17 cellular contexts compared by ENCODE assay signal in the genomic region with DNA sequence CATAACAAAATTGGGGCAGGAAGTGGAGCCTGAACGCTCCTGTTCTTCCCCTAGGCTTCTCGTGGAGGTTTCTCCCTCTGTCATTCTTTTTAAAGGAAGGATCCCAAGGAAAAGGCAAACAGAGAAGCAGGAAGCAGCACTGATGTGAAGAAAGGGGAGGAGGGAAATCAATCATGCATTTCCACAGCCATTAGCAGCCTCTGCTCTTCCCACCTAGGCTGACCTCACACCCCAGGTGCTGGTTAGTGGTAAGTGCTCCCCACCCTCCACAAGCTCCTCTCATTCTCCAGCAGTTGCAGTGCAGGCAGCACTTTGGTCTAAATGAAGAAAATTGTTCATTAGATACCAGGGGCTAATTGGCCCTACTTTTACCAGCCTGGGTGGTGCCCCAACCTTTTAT. TPM values are rescaled to one million over a fixed set of nuclear protein-coding genes. Genes with fewer than 3 reads are reported as not detected.
DNase-seq lines count a peak whose midpoint lies in the region; ATAC-seq and TF ChIP-seq lines count a peak whose summit lies in the region.
"Had no signal": no experiment of that assay in that cellular context is flagged by ENCODE, and none has a peak within 500 bp of the region (broad histone marks: within the 10 kb centered on the region; RNA-seq: fewer than 3 reads in every experiment).

No MANE protein-coding gene starts in this region.

- TF ChIP-seq POLR2A in uterus (IDR thresholded peaks at IDR 0.05) = no peak

- H3K27me3 ChIP-seq in kidney epithelial cell (ENCODE audit: control insufficient read depth, insufficient read depth, low read length) = peaks cover 50% of the 10 kb centered on the region
- no peaks in the 10 kb centered on the region for H3K27me3 ChIP-seq in uterus

- no peak for TF ChIP-seq CTCF in kidney epithelial cell (IDR thresholded peaks at IDR 0.05; ENCODE audit: insufficient read depth, low read length, poor library complexity, severe bottlenecking)
- TF ChIP-seq CTCF in uterus (IDR thresholded peaks at IDR 0.05) = no peak

- H3K36me3 ChIP-seq in kidney epithelial cell (ENCODE audit: control insufficient read depth, insufficient read depth, low read length) = no peaks in the 10 kb centered on the region
- no peaks in the 10 kb centered on the region for H3K36me3 ChIP-seq in uterus
- H3K36me3 ChIP-seq: SJSA1 had no signal

- H3K4me3 ChIP-seq in kidney epithelial cell (ENCODE audit: low read depth, low read length) (no peak overlapping the region), uterus (no peak overlapping the region)
- H3K4me3 ChIP-seq: A549, SJSA1 had no signal

- H3K9me3 ChIP-seq in uterus = no peaks in the 10 kb centered on the region
- H3K9me3 ChIP-seq: A549, SJSA1 had no signal

- no peak for ATAC-seq in HG02973 (IDR thresholded peaks at IDR 0.05; ENCODE audit: unreplicated experiment)
- ATAC-seq: A549 had no signal

- DNase-seq in NCI-H2029 (lab: John Stamatoyannopoulos, UW) (peak; percentile 39), NCI-H2029 treated with DMSO at 0.1 percent for 48 hours (lab: John Stamatoyannopoulos, UW) (no peak), COLO668 (lab: John Stamatoyannopoulos, UW; ENCODE audit: unreplicated experiment) (peak; percentile 35), NCI-H510A (lab: John Stamatoyannopoulos, UW) (peak; percentile 38), kidney epithelial cell (ENCODE audit: low read depth) (peak; percentile 10), uterus (no peak)
- no peak for DNase-seq in stimulated activated naive CD4-positive, alpha-beta T cell treated with Interleukin-2 at 50 U/mL for 16 hours (lab: John Stamatoyannopoulos, UW)
- DNase-seq: COR-L47, DND-41, H9, IMR-90, Kasumi-1, T-helper 2 cell had no signal

- no peaks in the 10 kb centered on the region for H3K4me1 ChIP-seq in uterus

- H3K27ac ChIP-seq in uterus = no peak overlapping the region
- H3K27ac ChIP-seq: A549, SJSA1 had no signal

- intact Hi-C loops in uterus (cut with DNase I; ENCODE audit: low total_unique reads) = no loop called here

RNA-seq across cellular contexts. Expression of a gene that starts 2.6 kb away (rescaled TPM):
- not detected in 2 replicates for total RNA-seq in kidney epithelial cell
- under 1 TPM in 1 of 4 donors, not detected in 3; 0.27 TPM for total RNA-seq in uterus
- total RNA-seq: HT1080, IMR-90, SJSA1 had no signal

Comparison
In these comparisons a context has a peak if more than half of its experiments do, and no peak if none do; other contexts are left out.
1. DNase-seq: peak in NCI-H2029 (single experiment), COLO668 (single experiment), NCI-H510A (single experiment) and kidney epithelial cell (single experiment); none in NCI-H2029 treated with DMSO at 0.1 percent for 48 hours (single experiment), stimulated activated naive CD4-positive, alpha-beta T cell treated with Interleukin-2 at 50 U/mL for 16 hours (single experiment) and uterus (0 of 2).